In the genomic region with DNA sequence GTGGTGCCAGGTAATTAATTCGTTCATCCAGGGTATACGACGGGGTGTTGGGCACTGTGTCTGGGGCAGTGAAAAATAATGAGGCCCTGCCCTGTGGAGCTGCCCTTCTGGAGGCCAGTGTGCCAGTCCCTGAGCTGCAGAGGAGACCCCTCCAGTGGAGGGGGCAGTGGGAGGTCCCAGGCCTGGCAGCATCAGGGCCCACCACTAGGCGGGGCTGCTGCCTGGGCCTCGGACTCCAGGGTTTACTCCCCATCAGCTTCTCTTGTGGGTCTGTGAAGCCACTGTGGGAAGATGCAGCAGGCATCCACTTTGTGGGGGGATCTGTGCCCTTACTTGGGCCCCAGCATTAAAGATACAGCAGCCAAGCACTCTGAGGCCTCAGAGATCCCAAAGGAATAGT, we compare ENCODE assay signal across 10 cellular contexts. TPM values are rescaled to one million over a fixed set of nuclear protein-coding genes. Genes with fewer than 3 reads are reported as not detected.
A peak's percentile ranks its signal among the peaks of the same experiment; 100 is the strongest.
DNase-seq lines count a peak whose midpoint lies in the region; ATAC-seq and TF ChIP-seq lines count a peak whose summit lies in the region.
"Had no signal": no experiment of that assay in that cellular context is flagged by ENCODE, and none has a peak within 500 bp of the region (broad histone marks: within the 10 kb centered on the region; RNA-seq: fewer than 3 reads in every experiment).

No MANE protein-coding gene starts in this region.

- H3K79me2 ChIP-seq in PC-9 (ENCODE audit: low read depth): no peaks in the 10 kb centered on the region

- H3K36me3 ChIP-seq in PC-9 (ENCODE audit: low read depth): no peaks in the 10 kb centered on the region
- H3K36me3 ChIP-seq: BLaER1 treated with 17β-estradiol and CSF1 and Interleukin-3, amounts not matched to agents 10 nM and 100 nM had no signal

- H3K4me3 ChIP-seq in PC-9: no peak overlapping the region
- H3K4me3 ChIP-seq: BLaER1 treated with 17β-estradiol and CSF1 and Interleukin-3, amounts not matched to agents 10 nM and 100 nM had no signal

- CTCF ChIA-PET in activated CD8-positive, alpha-beta memory T cell treated with anti-CD3 and anti-CD28 coated beads, Interleukin-2, amount 10 ng/mL, durations not matched to agents 7 days and 5 days (lab: Charles Lee): interaction anchor here (1.0 to 11.0 kb wide), 12 partner anchors 10 to 72 kb away, joined by 3 to 137 read pairs (median 6); partner anchors contain the start of gene IL2RB
- CTCF ChIA-PET in PC-9 (lab: Charles Lee): interaction anchor here (0.5 to 1.9 kb wide), 4 partner anchors 22 to 569 kb away, joined by 3 to 9 read pairs (median 6); no protein-coding TSS in a partner anchor

- peaks cover 43% of the 10 kb centered on the region for H3K36me3 Mint-ChIP-seq in activated CD8-positive, alpha-beta memory T cell treated with anti-CD3 and anti-CD28 coated beads, Interleukin-2, amount 10 ng/mL, durations not matched to agents 7 days and 5 days

- peak overlapping the region; percentile 76 for H3K27ac Mint-ChIP-seq in activated CD8-positive, alpha-beta memory T cell treated with anti-CD3 and anti-CD28 coated beads, Interleukin-2, amount 10 ng/mL, durations not matched to agents 7 days and 5 days

- TF ChIP-seq CTCF in PC-9 (conservative IDR thresholded peaks at IDR 0.05): peak; percentile 53

- no peaks in the 10 kb centered on the region for H3K27me3 ChIP-seq in PC-9 (ENCODE audit: insufficient read depth, low read depth)
- H3K27me3 ChIP-seq: BLaER1 treated with 17β-estradiol and CSF1 and Interleukin-3, amounts not matched to agents 10 nM and 100 nM had no signal

- H3K4me1 ChIP-seq in PC-9 (replicated peaks; ENCODE audit: insufficient read depth): peaks cover 17% of the 10 kb centered on the region

- H3K9me3 Mint-ChIP-seq in activated CD8-positive, alpha-beta memory T cell treated with anti-CD3 and anti-CD28 coated beads, Interleukin-2, amount 10 ng/mL, durations not matched to agents 7 days and 5 days (ENCODE audit: low read depth): no peaks in the 10 kb centered on the region
- H3K9me3 Mint-ChIP-seq: nephron had no signal

- H3K4me3 Mint-ChIP-seq in activated CD8-positive, alpha-beta memory T cell treated with anti-CD3 and anti-CD28 coated beads, Interleukin-2, amount 10 ng/mL, durations not matched to agents 7 days and 5 days: no peak overlapping the region
- H3K4me3 Mint-ChIP-seq: nephron had no signal

- no peaks in the 10 kb centered on the region for H3K9me2 ChIP-seq in PC-9 (ENCODE audit: insufficient read depth)

- intact Hi-C loops in PC-9 (cut with micrococcal nuclease; ENCODE audit: unreplicated experiment): no loop called here

- H3F3A ChIP-seq in PC-9 (ENCODE audit: insufficient read depth, low read depth): peaks cover 9% of the 10 kb centered on the region; the same call in 1 of the 2 replicates

- H2AFZ ChIP-seq in PC-9: no peak overlapping the region

- DNase-seq in activated CD8-positive, alpha-beta memory T cell treated with anti-CD3 and anti-CD28 coated beads, Interleukin-2, amount 10 ng/mL, durations not matched to agents 7 days and 5 days: peak; percentile 57
- DNase-seq in activated CD8-positive, alpha-beta memory T cell treated with anti-CD3 and anti-CD28 coated beads for 24 hours: no peak
- DNase-seq in PC-9 (peak in 1 of 2 experiments; percentile 16), dermis blood vessel endothelial cell (peak; percentile 4), NCI-H128 (lab: John Stamatoyannopoulos, UW; ENCODE audit: unreplicated experiment) (no peak), nucleus accumbens (lab: John Stamatoyannopoulos, UW) (no peak)
- DNase-seq in stimulated activated CD8-positive, alpha-beta memory T cell treated with anti-CD3 and anti-CD28 coated beads, Interleukin-4, amount 100 ng/mL, for 48 hours: peak; percentile 53

- H3K27ac ChIP-seq in PC-9: no peak overlapping the region
- H3K27ac ChIP-seq: BLaER1 treated with 17β-estradiol and CSF1 and Interleukin-3, amounts not matched to agents 10 nM and 100 nM had no signal

- ATAC-seq in activated CD8-positive, alpha-beta memory T cell treated with anti-CD3 and anti-CD28 coated beads, Interleukin-2, amount 10 ng/mL, durations not matched to agents 7 days and 5 days: no peak
- no peak for ATAC-seq in HG03460 (IDR thresholded peaks at IDR 0.05; ENCODE audit: unreplicated experiment)

- POLR2A ChIA-PET in PC-9 (lab: Charles Lee; ENCODE audit: unreplicated experiment): interaction anchor here (0.6 kb wide), 1 partner anchor 1655 kb away, joined by 8 read pairs; no protein-coding TSS in a partner anchor

- no peaks in the 10 kb centered on the region for H3K27me3 Mint-ChIP-seq in activated CD8-positive, alpha-beta memory T cell treated with anti-CD3 and anti-CD28 coated beads, Interleukin-2, amount 10 ng/mL, durations not matched to agents 7 days and 5 days

- H3K4me1 Mint-ChIP-seq in activated CD8-positive, alpha-beta memory T cell treated with anti-CD3 and anti-CD28 coated beads, Interleukin-2, amount 10 ng/mL, durations not matched to agents 7 days and 5 days: peaks cover 58% of the 10 kb centered on the region

- H3K4me2 ChIP-seq in PC-9: no peak overlapping the region

- H3K9me3 ChIP-seq in PC-9 (ENCODE audit: insufficient read depth, low read depth): no peaks in the 10 kb centered on the region
- H3K9me3 ChIP-seq: BLaER1 treated with 17β-estradiol and CSF1 and Interleukin-3, amounts not matched to agents 10 nM and 100 nM had no signal

- BruUV-seq in PC-9 (replicated peaks; lab: Mats Ljungman, UMichigan): no TSS peak

- H4K20me1 ChIP-seq in PC-9 (ENCODE audit: insufficient read depth): no peaks in the 10 kb centered on the region
- H4K20me1 ChIP-seq: BLaER1 treated with 17β-estradiol and CSF1 and Interleukin-3, amounts not matched to agents 10 nM and 100 nM had no signal

RNA-seq across cellular contexts. Expression of gene TMPRSS6, which starts 17.4 kb away (rescaled TPM):
- total RNA-seq in activated CD8-positive, alpha-beta memory T cell treated with anti-CD3 and anti-CD28 coated beads, Interleukin-2, amount 10 ng/mL, durations not matched to agents 7 days and 5 days: 1 to 10 TPM; 1.3 to 3.3 TPM
- total RNA-seq in PC-9 (2021) (0.79 and 0.88 TPM in 2 replicates), dermis blood vessel endothelial cell (not detected in 2 replicates)

RNA-seq across cellular contexts. Expression of gene IL2RB, which starts 22.8 kb away (rescaled TPM):
- total RNA-seq in activated CD8-positive, alpha-beta memory T cell treated with anti-CD3 and anti-CD28 coated beads, Interleukin-2, amount 10 ng/mL, durations not matched to agents 7 days and 5 days: 100 to 1,000 TPM; 376 to 468 TPM
- total RNA-seq in PC-9 (2021) (0.46 and 1.0 TPM in 2 replicates), dermis blood vessel endothelial cell (0.05 TPM in 1 of 2 replicates, not detected in the other)

Comparison
In these comparisons a context has a peak if more than half of its experiments do, and no peak if none do; other contexts are left out.
1. DNase-seq: peak in activated CD8-positive, alpha-beta memory T cell treated with anti-CD3 and anti-CD28 coated beads, Interleukin-2, amount 10 ng/mL, durations not matched to agents 7 days and 5 days (single experiment), dermis blood vessel endothelial cell (single experiment) and stimulated activated CD8-positive, alpha-beta memory T cell treated with anti-CD3 and anti-CD28 coated beads, Interleukin-4, amount 100 ng/mL, for 48 hours (single experiment); none in activated CD8-positive, alpha-beta memory T cell treated with anti-CD3 and anti-CD28 coated beads for 24 hours (single experiment), NCI-H128 (single experiment) and nucleus accumbens (0 of 56).
2. RNA of gene IL2RB, which starts 22.8 kb away (total RNA-seq): 376 to 468 TPM in activated CD8-positive, alpha-beta memory T cell treated with anti-CD3 and anti-CD28 coated beads, Interleukin-2, amount 10 ng/mL, durations not matched to agents 7 days and 5 days; 0.46 to 1.0 TPM in PC-9 and 0.05 TPM in dermis blood vessel endothelial cell; every median in the first group is over 100 times any median in the second.